8 cellular contexts compared by ENCODE assay signal in the genomic region with DNA sequence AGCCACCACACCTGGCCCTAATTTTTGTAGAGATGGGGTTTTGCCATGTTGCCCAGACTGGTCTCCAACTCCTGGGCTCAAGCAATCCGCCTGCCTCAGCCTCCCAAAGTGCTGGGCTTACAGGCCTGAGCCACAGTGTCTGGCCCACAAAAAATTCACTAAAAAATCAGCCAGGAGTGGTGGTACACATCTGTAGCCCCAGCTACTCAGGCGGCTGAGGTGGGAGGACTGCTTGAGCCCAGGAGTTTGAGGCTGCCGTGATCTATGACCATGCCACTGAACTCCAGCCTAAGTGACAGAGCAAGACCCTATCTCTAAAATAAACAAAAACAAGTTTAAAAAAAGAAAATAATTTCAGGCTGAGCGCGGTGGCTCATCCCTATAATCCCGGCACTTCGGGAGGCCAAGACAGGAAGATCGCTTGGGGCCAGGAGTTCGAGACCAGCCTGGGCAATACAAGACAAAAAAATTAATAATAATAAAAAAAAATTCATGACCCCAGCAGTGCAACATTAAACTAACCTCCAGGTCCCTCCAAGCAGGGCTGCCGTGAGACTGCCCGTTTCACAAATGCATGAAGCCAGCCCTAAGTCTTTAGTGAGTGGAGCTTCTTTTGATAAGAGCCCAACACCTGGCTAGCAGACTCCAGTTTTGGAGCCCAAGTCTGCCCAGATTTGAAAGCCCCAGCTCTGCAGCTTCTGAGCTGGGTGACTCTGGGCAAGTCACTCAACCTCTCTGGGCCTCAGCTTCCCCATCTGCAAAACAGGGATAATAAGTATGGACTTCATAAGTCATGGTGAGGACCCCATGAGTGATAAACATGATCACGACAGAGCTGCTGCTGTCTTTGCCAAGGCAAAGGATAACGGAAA. TPM values are rescaled to one million over a fixed set of nuclear protein-coding genes. Genes with fewer than 3 reads are reported as not detected.
DNase-seq lines count a peak whose midpoint lies in the region; ATAC-seq and TF ChIP-seq lines count a peak whose summit lies in the region.

No MANE protein-coding gene starts in this region.

- no peaks in the 10 kb centered on the region for H3K27me3 ChIP-seq in adipocyte (replicated peaks; ENCODE audit: control insufficient read depth, insufficient read depth, low read length)
- H3K27me3 ChIP-seq in left lung = no peaks in the 10 kb centered on the region

- H3K27ac ChIP-seq in left lung (peak overlapping the region; percentile 98 to 99), temporal lobe (ENCODE audit: low read depth, low read length) (peak overlapping the region; percentile 85)

- TF ChIP-seq CTCF in left lung (IDR thresholded peaks at IDR 0.05) = no peak

- peak overlapping the region; percentile 89 for H3K27ac Mint-ChIP-seq in activated CD4-positive, alpha-beta T cell treated with anti-CD3 and anti-CD28 coated beads, Interleukin-2, amount 10 ng/mL, durations not matched to agents 24 days and 14 days

- ATAC-seq in left lung (no peak), HG02938 (IDR thresholded peaks at IDR 0.05; ENCODE audit: unreplicated experiment) (no peak)

- H3K36me3 Mint-ChIP-seq in activated CD4-positive, alpha-beta T cell treated with anti-CD3 and anti-CD28 coated beads, Interleukin-2, amount 10 ng/mL, durations not matched to agents 24 days and 14 days (ENCODE audit: low read depth) = peaks cover 57% of the 10 kb centered on the region

- H3K4me1 ChIP-seq in adipocyte (ENCODE audit: control insufficient read depth, insufficient read depth, low read length) = peaks cover 57% of the 10 kb centered on the region
- peaks cover 47 to 73% of the 10 kb centered on the region in 2 donors for H3K4me1 ChIP-seq in left lung

- peak; percentile 63 for DNase-seq in activated CD4-positive, alpha-beta T cell treated with anti-CD3 and anti-CD28 coated beads, Interleukin-2, amount 10 ng/mL, durations not matched to agents 24 days and 14 days
- no peak for DNase-seq in activated CD4-positive, alpha-beta T cell treated with anti-CD3 and anti-CD28 coated beads for 1 hour
- no peak for DNase-seq in adipocyte (ENCODE audit: low read depth)
- DNase-seq in left lung = no peak
- DNase-seq in SKM-1 (lab: John Stamatoyannopoulos, UW; ENCODE audit: unreplicated experiment) = no peak
- no peak for DNase-seq in occipital lobe (lab: John Stamatoyannopoulos, UW)

- H3K9me3 Mint-ChIP-seq in activated CD4-positive, alpha-beta T cell treated with anti-CD3 and anti-CD28 coated beads, Interleukin-2, amount 10 ng/mL, durations not matched to agents 24 days and 14 days = no peaks in the 10 kb centered on the region

- intact Hi-C loops in activated CD4-positive, alpha-beta T cell treated with anti-CD3 and anti-CD28 coated beads, Interleukin-2, amount 10 ng/mL, durations not matched to agents 24 days and 14 days (cut with micrococcal nuclease) = loop anchor here (2.0 to 5.0 kb wide), 2 partner anchors 24 to 686 kb away; a partner anchor contains a TSS
- intact Hi-C loops in left lung (cut with DNase I) = no loop called here

- H3K9me3 ChIP-seq in adipocyte (ENCODE audit: control insufficient read depth, low read length) (no peaks in the 10 kb centered on the region), left lung (no peaks in the 10 kb centered on the region)

- H3K27me3 Mint-ChIP-seq in activated CD4-positive, alpha-beta T cell treated with anti-CD3 and anti-CD28 coated beads, Interleukin-2, amount 10 ng/mL, durations not matched to agents 24 days and 14 days = no peaks in the 10 kb centered on the region

- H3K4me1 Mint-ChIP-seq in activated CD4-positive, alpha-beta T cell treated with anti-CD3 and anti-CD28 coated beads, Interleukin-2, amount 10 ng/mL, durations not matched to agents 24 days and 14 days = peaks cover 36% of the 10 kb centered on the region

- H3K36me3 ChIP-seq in adipocyte (ENCODE audit: control insufficient read depth, insufficient read depth, low read length, severe bottlenecking) (peaks cover 41% of the 10 kb centered on the region), left lung (peaks cover 0 to 54% of the 10 kb centered on the region in 2 donors)

- H3K4me3 Mint-ChIP-seq in activated CD4-positive, alpha-beta T cell treated with anti-CD3 and anti-CD28 coated beads, Interleukin-2, amount 10 ng/mL, durations not matched to agents 24 days and 14 days = peak overlapping the region; percentile 94

- peak overlapping the region; percentile 96 for H3K4me3 ChIP-seq in adipocyte (ENCODE audit: low read length)
- peak overlapping the region; percentile 56 to 96 for H3K4me3 ChIP-seq in left lung

- peak overlapping the region; percentile 100 for H3K9ac ChIP-seq in adipocyte (ENCODE audit: low read length)

RNA-seq across cellular contexts. Expression of a gene that starts 38.6 kb away (rescaled TPM):
- total RNA-seq in activated CD4-positive, alpha-beta T cell treated with anti-CD3 and anti-CD28 coated beads, Interleukin-2, amount 10 ng/mL, durations not matched to agents 24 days and 14 days = 1.4 and 1.9 TPM in 2 replicates
- total RNA-seq in left lung = 1 to 10 TPM in 1 of 2 donors, under 1 TPM in 1; 0.89 to 1.8 TPM
- total RNA-seq in temporal lobe = 3.0 TPM
- 5.6 TPM for total RNA-seq in occipital lobe

RNA-seq across cellular contexts. Expression of a gene that starts 43.1 kb away (rescaled TPM):
- 7.3 and 7.5 TPM in 2 replicates for total RNA-seq in activated CD4-positive, alpha-beta T cell treated with anti-CD3 and anti-CD28 coated beads, Interleukin-2, amount 10 ng/mL, durations not matched to agents 24 days and 14 days
- total RNA-seq in left lung (10 to 100 TPM in 1 of 2 donors, 1 to 10 TPM in 1; 6.6 to 14.3 TPM), temporal lobe (14.0 TPM), occipital lobe (11.1 TPM)
